Comparison of ENCODE assay signal across 24 cellular contexts in the genomic region with DNA sequence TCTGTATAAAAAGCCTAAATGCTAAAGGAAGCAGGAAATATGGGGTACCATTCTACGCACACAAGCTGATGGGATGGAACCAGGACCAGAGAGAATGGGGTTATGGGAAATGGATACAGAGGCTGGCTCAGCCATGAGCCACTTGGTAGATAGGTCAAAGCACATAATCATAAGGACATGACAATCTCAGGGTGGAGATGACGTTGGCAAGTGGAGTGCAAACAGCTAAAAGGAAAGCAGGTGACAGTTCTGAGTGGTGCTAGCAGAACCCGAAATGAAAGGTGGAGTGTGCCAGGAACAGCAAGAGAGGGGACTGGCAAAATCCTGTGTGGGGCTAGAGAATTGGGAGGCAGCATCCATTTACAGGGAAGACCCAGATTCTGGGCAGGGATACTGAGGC. TPM values are rescaled to one million over a fixed set of nuclear protein-coding genes. Genes with fewer than 3 reads are reported as not detected.
DNase-seq lines count a peak whose midpoint lies in the region; ATAC-seq and TF ChIP-seq lines count a peak whose summit lies in the region.
"Had no signal": no experiment of that assay in that cellular context is flagged by ENCODE, and none has a peak within 500 bp of the region (broad histone marks: within the 10 kb centered on the region; RNA-seq: fewer than 3 reads in every experiment).

No MANE protein-coding gene starts in this region.

- ATAC-seq in Right ventricle myocardium inferior (peak; percentile 70), lower lobe of right lung (no peak), GM21381 (IDR thresholded peaks at IDR 0.05; ENCODE audit: unreplicated experiment) (no peak)
- ATAC-seq: A549; activated CD8-positive, alpha-beta T cell treated with anti-CD3 and anti-CD28 coated beads for 36 hours; HepG2 had no signal

- H3K27me3 ChIP-seq in duodenal mucosa (ENCODE audit: control insufficient read depth in 1 of 2, insufficient read depth in 2 of 2, low read length in 2 of 2): no peaks in the 10 kb centered on the region
- H3K27me3 ChIP-seq in lower lobe of right lung (ENCODE audit: low read depth): no peaks in the 10 kb centered on the region
- H3K27me3 ChIP-seq: left lung, stomach had no signal

- no peak overlapping the region for H3K9ac ChIP-seq in duodenal mucosa (ENCODE audit: low read depth in 1 of 2, low read length in 2 of 2)

- DNase-seq in Right ventricle myocardium inferior (ENCODE audit: missing footprints) (no peak), cardiac septum (ENCODE audit: low spot score) (no peak), lower lobe of right lung (no peak), retina (no peak), hypothalamus (lab: John Stamatoyannopoulos, UW) (no peak), activated T-cell treated with anti-CD3 and anti-CD28 coated beads for 4 hours (no peak)
- DNase-seq: activated CD4-positive, CD25-positive, alpha-beta regulatory T cell treated with anti-CD3 and anti-CD28 coated beads, Interleukin-2, amount 50 U/mL, for 72 hours; activated CD8-positive, alpha-beta T cell treated with anti-CD3 and anti-CD28 coated beads for 36 hours; activated gamma-delta T cell treated with Interleukin-2 at 50 U/mL for 16 hours; amniotic stem cell; Caco-2; caudate nucleus; GOT3; head of caudate nucleus; left lung; NCI-H1105 treated with DMSO at 0.1 percent for 48 hours; NCI-H526 treated with DMSO at 0.1 percent for 48 hours; stimulated activated CD4-positive, alpha-beta T cell treated with anti-CD3 and anti-CD28 coated beads, Interleukin-4, amount 100 ng/mL, for 1 hour; stomach had no signal

- no peak overlapping the region for H3K4me3 ChIP-seq in duodenal mucosa (ENCODE audit: low read depth in 1 of 2, low read length in 2 of 2)
- no peak overlapping the region for H3K4me3 ChIP-seq in lower lobe of right lung
- H3K4me3 ChIP-seq: A549, left lung, stomach had no signal

- H3K9me3 ChIP-seq in duodenal mucosa (ENCODE audit: control insufficient read depth in 1 of 2, low read length in 2 of 2) (no peaks in the 10 kb centered on the region), lower lobe of right lung (no peaks in the 10 kb centered on the region)
- H3K9me3 ChIP-seq: A549, Caco-2, left lung, stomach had no signal

- H3K36me3 ChIP-seq in duodenal mucosa (ENCODE audit: control insufficient read depth in 1 of 2, insufficient read depth in 2 of 2, low read length in 2 of 2): no peaks in the 10 kb centered on the region
- no peaks in the 10 kb centered on the region for H3K36me3 ChIP-seq in lower lobe of right lung
- H3K36me3 ChIP-seq: left lung, stomach had no signal

- intact Hi-C loops in Right ventricle myocardium inferior (cut with DNase I): no loop called here
- intact Hi-C loops in cardiac septum (cut with DNase I): no loop called here
- intact Hi-C loops in lower lobe of right lung (cut with DNase I): no loop called here

- H3K27ac ChIP-seq in duodenal mucosa (ENCODE audit: low read depth, low read length): peak overlapping the region; percentile 8
- peak overlapping the region; percentile 51 for H3K27ac ChIP-seq in lower lobe of right lung
- H3K27ac ChIP-seq: A549, HL-60 had no signal

- H3K4me1 ChIP-seq in duodenal mucosa (ENCODE audit: control insufficient read depth in 1 of 2, insufficient read depth in 2 of 2, low read length in 2 of 2) (peaks cover 0 to 3% of the 10 kb centered on the region in 2 donors), lower lobe of right lung (peaks cover 39% of the 10 kb centered on the region)

- no peak for TF ChIP-seq CTCF in lower lobe of right lung (IDR thresholded peaks at IDR 0.05)

RNA-seq across cellular contexts. Expression of a gene that starts 27.6 kb away (rescaled TPM):
- 57.0 TPM for total RNA-seq in Right ventricle myocardium inferior
- total RNA-seq in cardiac septum: 46.9 TPM
- 71.3 TPM for total RNA-seq in lower lobe of right lung
